In genomic region chr22:24875862-24876506, GRCh38 we compare ENCODE assay signal across 1 cellular context.
TF ChIP-seq lines count a peak whose summit lies in the region.

No MANE protein-coding gene starts in this region.

TF ChIP-seq in HepG2, 621 proteins besides CTCF, POLR2A, EP300 and RAD21 (continued from another document and continues in another):
- peak; percentile 29; the same call in 1 of the 2 replicates for TF ChIP-seq RARA (CRISPR knock-in tag; IDR thresholded peaks at IDR 0.05)
- no peak for TF ChIP-seq SUZ12 (IDR thresholded peaks at IDR 0.05; ENCODE audit: low read depth, low read length)
- 0 out of 2 replicates have a peak, but pooled peaks have one; percentile 39 for TF ChIP-seq ZBED4 (CRISPR knock-in tag; IDR thresholded peaks at IDR 0.05; ENCODE audit: borderline replicate concordance)
- 0 out of 2 replicates have a peak, but pooled peaks have one; percentile 30 for TF ChIP-seq ARNT2 (CRISPR knock-in tag; IDR thresholded peaks at IDR 0.05; ENCODE audit: low read depth)
- TF ChIP-seq ZNF430 (CRISPR knock-in tag; IDR thresholded peaks at IDR 0.05): 0 out of 2 replicates have a peak, but pooled peaks have one; percentile 22
- TF ChIP-seq TOE1 (CRISPR knock-in tag; IDR thresholded peaks at IDR 0.05): no peak
- TF ChIP-seq CREB3 (CRISPR knock-in tag; IDR thresholded peaks at IDR 0.05): no peak
- TF ChIP-seq HNF1B (CRISPR knock-in tag; IDR thresholded peaks at IDR 0.05): no peak
- peak; percentile 56; the same call in 1 of the 2 replicates for TF ChIP-seq ZBTB26 (CRISPR knock-in tag; IDR thresholded peaks at IDR 0.05; ENCODE audit: borderline replicate concordance)
- 0 out of 2 replicates have a peak, but pooled peaks have one; percentile 27 for TF ChIP-seq ZBTB7A (CRISPR knock-in tag; IDR thresholded peaks at IDR 0.05)
- 0 out of 2 replicates have a peak, but pooled peaks have one; percentile 28 for TF ChIP-seq HMG20B (CRISPR knock-in tag; conservative IDR thresholded peaks at IDR 0.05)
- TF ChIP-seq ZNF160 (CRISPR knock-in tag; IDR thresholded peaks at IDR 0.05): no peak
- TF ChIP-seq SALL1 (CRISPR knock-in tag; IDR thresholded peaks at IDR 0.05): peak; percentile 59; the same call in 1 of the 2 replicates
- 0 out of 2 replicates have a peak, but pooled peaks have one; percentile 32 for TF ChIP-seq ELF3 (CRISPR knock-in tag; IDR thresholded peaks at IDR 0.05)
- no peak for TF ChIP-seq ZNF20 (CRISPR knock-in tag; IDR thresholded peaks at IDR 0.05)
- TF ChIP-seq ZBTB49 (CRISPR knock-in tag; IDR thresholded peaks at IDR 0.05; ENCODE audit: borderline replicate concordance): peak; percentile 40; the same call in 1 of the 2 replicates
- TF ChIP-seq SAP130 (CRISPR knock-in tag; IDR thresholded peaks at IDR 0.05; ENCODE audit: low read depth): peak; percentile 35; the same call in 1 of the 2 replicates
- peak; percentile 65; the same call in 1 of the 2 replicates for TF ChIP-seq TSC22D2 (CRISPR knock-in tag; IDR thresholded peaks at IDR 0.05; ENCODE audit: borderline replicate concordance)
- TF ChIP-seq ZSCAN9 (CRISPR knock-in tag; IDR thresholded peaks at IDR 0.05; ENCODE audit: borderline replicate concordance): peak; percentile 87; the same call in 1 of the 2 replicates
- 0 out of 2 replicates have a peak, but pooled peaks have one; percentile 47 for TF ChIP-seq DNMT3B (CRISPR knock-in tag; conservative IDR thresholded peaks at IDR 0.05)
- peak; percentile 56; the same call in 1 of the 2 replicates for TF ChIP-seq TGIF2 (CRISPR knock-in tag; IDR thresholded peaks at IDR 0.05)
- TF ChIP-seq REST (IDR thresholded peaks at IDR 0.05; ENCODE audit: borderline replicate concordance in 1 of 2, low read depth in 1 of 2, low read length in 2 of 2): peak; percentile 93 to 97
- peak; percentile 96 for TF ChIP-seq MIER2 (CRISPR knock-in tag; IDR thresholded peaks at IDR 0.05)
- TF ChIP-seq FOXK1 (CRISPR knock-in tag; IDR thresholded peaks at IDR 0.05; ENCODE audit: borderline replicate concordance, low read depth): peak; percentile 46; the same call in 1 of the 2 replicates
- no peak for TF ChIP-seq NCOA2 (CRISPR knock-in tag; IDR thresholded peaks at IDR 0.05)
- no peak for TF ChIP-seq NR2F1 (CRISPR knock-in tag; IDR thresholded peaks at IDR 0.05)
- 0 out of 2 replicates have a peak, but pooled peaks have one; percentile 33 for TF ChIP-seq SMAD3 (CRISPR knock-in tag; IDR thresholded peaks at IDR 0.05)
- TF ChIP-seq ZNF841 (CRISPR knock-in tag; IDR thresholded peaks at IDR 0.05; ENCODE audit: borderline replicate concordance): no peak
- TF ChIP-seq THRA (CRISPR knock-in tag; IDR thresholded peaks at IDR 0.05; ENCODE audit: borderline replicate concordance): peak; percentile 32; the same call in 1 of the 2 replicates
- TF ChIP-seq PRDM4 (CRISPR knock-in tag; IDR thresholded peaks at IDR 0.05; ENCODE audit: borderline replicate concordance): no peak
- peak; percentile 42; the same call in 1 of the 2 replicates for TF ChIP-seq MXD3 (CRISPR knock-in tag; IDR thresholded peaks at IDR 0.05)
- TF ChIP-seq ZNF180 (CRISPR knock-in tag; IDR thresholded peaks at IDR 0.05; ENCODE audit: borderline replicate concordance, low read depth): no peak
- TF ChIP-seq ZBTB44 (CRISPR knock-in tag; IDR thresholded peaks at IDR 0.05): 0 out of 2 replicates have a peak, but pooled peaks have one; percentile 31
- no peak for TF ChIP-seq CBX2 (IDR thresholded peaks at IDR 0.05; ENCODE audit: low read depth, low read length)
- TF ChIP-seq CBX2 (CRISPR knock-in tag; IDR thresholded peaks at IDR 0.05; ENCODE audit: low read depth): no peak
- no peak for TF ChIP-seq MZF1 (CRISPR knock-in tag; IDR thresholded peaks at IDR 0.05; ENCODE audit: borderline replicate concordance)
- TF ChIP-seq ZNF792 (CRISPR knock-in tag; IDR thresholded peaks at IDR 0.05): peak; percentile 63; the same call in 1 of the 2 replicates
- TF ChIP-seq EHMT2 (IDR thresholded peaks at IDR 0.05; ENCODE audit: borderline replicate concordance, low read depth, low read length): peak; percentile 95
- TF ChIP-seq JUNB (CRISPR knock-in tag; IDR thresholded peaks at IDR 0.05; ENCODE audit: borderline replicate concordance): no peak
